ENCODE assay signal across 8 cellular contexts in the genomic region with DNA sequence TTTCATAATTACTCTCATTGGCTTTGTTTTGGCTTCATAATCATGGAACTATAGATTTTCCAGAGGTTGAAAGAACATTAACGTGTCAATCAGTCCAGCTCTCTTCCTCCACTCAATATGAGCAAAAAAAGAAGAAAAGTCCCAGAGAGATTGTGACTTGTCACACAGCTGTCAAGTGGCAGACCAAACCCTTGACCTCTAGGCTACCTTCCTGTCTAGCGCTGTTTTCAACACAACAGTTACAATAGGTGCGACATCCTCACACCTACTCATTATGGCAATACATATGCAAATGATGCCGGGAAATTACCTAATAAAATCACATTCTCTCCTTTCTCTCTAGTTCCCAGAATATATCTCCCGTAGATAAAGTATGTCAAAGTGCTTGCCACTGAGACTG. TPM values are rescaled to one million over a fixed set of nuclear protein-coding genes. Genes with fewer than 3 reads are reported as not detected.
DNase-seq lines count a peak whose midpoint lies in the region; ATAC-seq and TF ChIP-seq lines count a peak whose summit lies in the region.

No MANE protein-coding gene starts in this region.

- CTCF ChIA-PET in Panc1 (lab: Charles Lee), result no interaction called here

- peak overlapping the region; percentile 93; the same call in 1 of the 2 replicates for H2AFZ ChIP-seq in GM23338
- peak overlapping the region; percentile 84 for H2AFZ ChIP-seq in smooth muscle cell (ENCODE audit: low read depth)

- POLR2A ChIA-PET in Panc1 (lab: Charles Lee), result no interaction called here

- H3K9me3 Mint-ChIP-seq in GM23338, result no peaks in the 10 kb centered on the region

- no peak for TF ChIP-seq POLR2A in esophagus muscularis mucosa (IDR thresholded peaks at IDR 0.05; ENCODE audit: low read depth)

- WGBS in esophagus muscularis mucosa, result 44% methylated on average over 5 of the region's 5 CpGs
- 32% methylated on average over 5 of the region's 5 CpGs for WGBS in smooth muscle cell (ENCODE audit: low lambda C conversion rate)

- intact Hi-C loops in Panc1 (cut with micrococcal nuclease; ENCODE audit: unreplicated experiment) (no loop called here), esophagus muscularis mucosa (cut with DNase I) (no loop called here)

- H3K4me2 ChIP-seq in GM23338, result peak overlapping the region; percentile 81
- peak overlapping the region; percentile 82 for H3K4me2 ChIP-seq in smooth muscle cell

- no peak overlapping the region for H3K27ac Mint-ChIP-seq in GM23338

- H3K4me1 ChIP-seq in GM23338 (ENCODE audit: insufficient read depth) (0 out of 2 replicates have a peak, but pooled peaks cover 7% of the 10 kb centered on the region), Panc1 (ENCODE audit: control insufficient read depth, insufficient read depth, low read length) (no peaks in the 10 kb centered on the region), esophagus muscularis mucosa (peaks cover 17 to 33% (median 24%) of the 10 kb centered on the region in 4 donors), smooth muscle cell (ENCODE audit: low read depth) (peaks cover 4% of the 10 kb centered on the region)

- peaks cover 27% of the 10 kb centered on the region for H3K79me2 ChIP-seq in GM23338 (replicated peaks; ENCODE audit: insufficient read depth)
- peaks cover 13% of the 10 kb centered on the region for H3K79me2 ChIP-seq in smooth muscle cell (ENCODE audit: low read depth)

- H3F3A ChIP-seq in GM23338 (replicated peaks; ENCODE audit: low read depth) (peaks cover 5% of the 10 kb centered on the region; the same call in 1 of the 2 replicates), smooth muscle cell (ENCODE audit: low read depth) (no peaks in the 10 kb centered on the region)

- H3K4me3 Mint-ChIP-seq in GM23338, result no peak overlapping the region

- H3K27ac ChIP-seq in GM23338 (ENCODE audit: low read depth) (0 out of 2 replicates have a peak overlapping the region, but pooled peaks have one; percentile 95), Panc1 (ENCODE audit: low read length) (peak overlapping the region; percentile 89), esophagus muscularis mucosa (replicated peaks in 1 of 4) (peak overlapping the region; percentile 92 to 96 (median 94)), smooth muscle cell (ENCODE audit: low read depth) (peak overlapping the region; percentile 98)

- H3K4me3 ChIP-seq in GM23338 (peak overlapping the region; percentile 64), Panc1 (ENCODE audit: low read depth in 2 of 2, low read length in 2 of 2) (peak overlapping the region; percentile 69 to 75), esophagus muscularis mucosa (peak overlapping the region; percentile 54 to 66 (median 62)), smooth muscle cell (peak overlapping the region; percentile 62)

- H3K27me3 ChIP-seq in GM23338 (ENCODE audit: insufficient read depth) (no peaks in the 10 kb centered on the region), Panc1 (ENCODE audit: control insufficient read depth, insufficient read depth, low read length) (no peaks in the 10 kb centered on the region), esophagus muscularis mucosa (no peaks in the 10 kb centered on the region), smooth muscle cell (ENCODE audit: low read depth) (no peaks in the 10 kb centered on the region)

- in situ Hi-C loops in Panc1 (cut with HindIII; ENCODE audit: low pct_unique_long_range_greater_than_20kb, low sequenced_read_pairs), result no loop called here

- peak; percentile 65 for DNase-seq in DMS53 (lab: John Stamatoyannopoulos, UW)
- DNase-seq in DMS53 treated with DMSO at 0.1 percent for 48 hours (lab: John Stamatoyannopoulos, UW; ENCODE audit: unreplicated experiment), result no peak
- DNase-seq in GM23338 (ENCODE audit: low spot score), result peak; percentile 23
- DNase-seq in Panc1 (ENCODE audit: low read depth, low spot score), result no peak
- no peak for DNase-seq in esophagus muscularis mucosa (ENCODE audit: extremely low spot score)
- no peak for DNase-seq in smooth muscle cell (lab: John Stamatoyannopoulos, UW; ENCODE audit: unreplicated experiment)
- no peak for DNase-seq in NCI-H1930 (lab: John Stamatoyannopoulos, UW)

- no peaks in the 10 kb centered on the region for H3K27me3 Mint-ChIP-seq in GM23338 (ENCODE audit: insufficient read depth, low read depth, poor library complexity)

- H3K4me1 Mint-ChIP-seq in GM23338, result peaks cover 9% of the 10 kb centered on the region; the same call in 2 of the 3 replicates

- no peaks in the 10 kb centered on the region for H3K36me3 ChIP-seq in GM23338 (ENCODE audit: insufficient read depth)
- H3K36me3 ChIP-seq in Panc1 (ENCODE audit: control insufficient read depth, insufficient read depth, low read length), result no peaks in the 10 kb centered on the region
- H3K36me3 ChIP-seq in esophagus muscularis mucosa, result peaks cover 0 to 5% (median 2%) of the 10 kb centered on the region in 4 donors
- H3K36me3 ChIP-seq in smooth muscle cell (ENCODE audit: low read depth), result no peaks in the 10 kb centered on the region

- no peaks in the 10 kb centered on the region for H4K20me1 ChIP-seq in GM23338 (replicated peaks; ENCODE audit: insufficient read depth)
- H4K20me1 ChIP-seq in smooth muscle cell (ENCODE audit: low read depth), result no peaks in the 10 kb centered on the region

- BruUV-seq in Panc1 (replicated peaks; lab: Mats Ljungman, UMichigan), result no TSS peak

- ATAC-seq in GM23338, result no peak
- ATAC-seq in Panc1, result no peak
- no peak for ATAC-seq in HG03354 (IDR thresholded peaks at IDR 0.05; ENCODE audit: poor library complexity, severe bottlenecking, unreplicated experiment)

- TF ChIP-seq EP300 in esophagus muscularis mucosa (IDR thresholded peaks at IDR 0.05), result no peak

- H3K36me3 Mint-ChIP-seq in GM23338 (ENCODE audit: low read depth), result peaks cover 3% of the 10 kb centered on the region; the same call in 1 of the 3 replicates

- peak overlapping the region; percentile 96 for H3K9ac ChIP-seq in smooth muscle cell (ENCODE audit: low read depth)

- no peaks in the 10 kb centered on the region for H3K9me2 ChIP-seq in GM23338 (ENCODE audit: insufficient read depth)

- TF ChIP-seq CTCF in GM23338 (conservative IDR thresholded peaks at IDR 0.05; ENCODE audit: low read depth in 2 of 2) (no peak), Panc1 (IDR thresholded peaks at IDR 0.05) (no peak), esophagus muscularis mucosa (IDR thresholded peaks at IDR 0.05) (no peak), smooth muscle cell (IDR thresholded peaks at IDR 0.05; ENCODE audit: borderline replicate concordance, insufficient read depth, poor library complexity, severe bottlenecking) (no peak)

- H3K9me3 ChIP-seq in Panc1 (ENCODE audit: control insufficient read depth, insufficient read depth, low read depth, low read length) (no peaks in the 10 kb centered on the region), esophagus muscularis mucosa (no peaks in the 10 kb centered on the region), smooth muscle cell (replicated peaks; ENCODE audit: low read depth) (no peaks in the 10 kb centered on the region)

TF ChIP-seq in GM23338, 12 proteins besides CTCF, POLR2A, EP300 and RAD21 (continues in another document):
- no peak for TF ChIP-seq EZH2phosphoT487 (IDR thresholded peaks at IDR 0.05; ENCODE audit: unreplicated experiment)
- TF ChIP-seq ZNF331 (CRISPR knock-in tag; IDR thresholded peaks at IDR 0.05; ENCODE audit: low read depth), result no peak
- TF ChIP-seq ZNF114 (CRISPR knock-in tag; IDR thresholded peaks at IDR 0.05), result no peak
- no peak for TF ChIP-seq EZH2 (IDR thresholded peaks at IDR 0.05; ENCODE audit: low read depth, unreplicated experiment)
- TF ChIP-seq JUNB (IDR thresholded peaks at IDR 0.05; ENCODE audit: unreplicated experiment), result no peak

RNA-seq across cellular contexts. Expression of a gene that starts 1.1 kb away (rescaled TPM):
- total RNA-seq in GM23338 (2014; rRNA removed; shearing (Covaris generic)), result 12.6 and 14.3 TPM in 2 replicates
- 5.7 and 6.4 TPM in 2 replicates for polyA plus RNA-seq in GM23338 (2016; fragmentation: Nextera tagmentation; extraction: Ambion mirVana)
- total RNA-seq in Panc1 (2021; ENCODE audit: unreplicated experiment), result 6.6 TPM
- polyA plus RNA-seq in Panc1 (2012; ENCODE audit: insufficient read length), result 6.2 TPM
- 10 to 100 TPM in 2 of 4 donors, 1 to 10 TPM in 2; 5.8 to 12.6 (median 10.0) TPM for total RNA-seq in esophagus muscularis mucosa
- total RNA-seq in smooth muscle cell, result 9.6 and 11.0 TPM in 2 replicates
- 5.9 and 6.2 TPM in 2 replicates for polyA plus RNA-seq in smooth muscle cell

Comparison
In these comparisons a context has a peak if more than half of its experiments do, and no peak if none do; other contexts are left out.
1. DNase-seq: peak in DMS53 (single experiment) and GM23338 (single experiment); none in DMS53 treated with DMSO at 0.1 percent for 48 hours (single experiment), Panc1 (single experiment), esophagus muscularis mucosa (single experiment), smooth muscle cell (single experiment) and NCI-H1930 (0 of 2).
2. Peak in every context shown above with its lines, with median percentiles within 50 percentile points of each other: H3K27ac ChIP-seq and H3K4me3 ChIP-seq.